In genomic region chr11:71094296-71095077, GRCh38 we compare ENCODE assay signal across 30 cellular contexts.
"Had no signal": no experiment of that assay in that cellular context is flagged by ENCODE, and none has a peak within 500 bp of the region (broad histone marks: within the 10 kb centered on the region; RNA-seq: fewer than 3 reads in every experiment).

No MANE protein-coding gene starts in this region.

- H3K36me3 ChIP-seq: neural progenitor cell, neutrophil, ovary, spleen, suprapubic skin, tibial nerve, vagina had no signal

- H3K27ac ChIP-seq: neural progenitor cell, neutrophil, ovary, parathyroid adenoma, psoas muscle, skin epidermis, spleen, suprapubic skin, testis, tibial nerve, upper lobe of left lung, vagina had no signal

- H3K4me2 ChIP-seq: neural progenitor cell, smooth muscle cell had no signal

- H3K9me3 ChIP-seq: neutrophil, ovary, psoas muscle, spleen, suprapubic skin, testis, tibial nerve, upper lobe of left lung, vagina had no signal

- H3K4me1 Mint-ChIP-seq: naive thymus-derived CD4-positive, alpha-beta T cell; nephron; neural progenitor cell; stimulated activated memory B cell treated with anti-CD40 and anti-IgM and Interleukin-4, amounts not matched to agents 10 μg/mL and 1 μg/mL and 100 μg/mL, for 72 hours; stimulated activated naive CD8-positive, alpha-beta T cell treated with anti-CD3 and anti-CD28 coated beads, Interleukin-15, amount 100 ng/mL, for 72 hours had no signal

- H3K4me1 ChIP-seq: neural progenitor cell, parathyroid adenoma, psoas muscle, spleen, suprapubic skin, testis, tibial nerve, upper lobe of left lung, vagina had no signal

- H3K27me3 ChIP-seq: neural progenitor cell, neutrophil, ovary, suprapubic skin, testis, tibial nerve, upper lobe of left lung, vagina had no signal

- H3K9me3 Mint-ChIP-seq: nephron; stimulated activated memory B cell treated with anti-CD40 and anti-IgM and Interleukin-4, amounts not matched to agents 10 μg/mL and 1 μg/mL and 100 μg/mL, for 72 hours; stimulated activated naive CD8-positive, alpha-beta T cell treated with anti-CD3 and anti-CD28 coated beads, Interleukin-15, amount 100 ng/mL, for 72 hours had no signal

- H3K36me3 Mint-ChIP-seq: naive thymus-derived CD4-positive, alpha-beta T cell; neural progenitor cell; stimulated activated memory B cell treated with anti-CD40 and anti-IgM and Interleukin-4, amounts not matched to agents 10 μg/mL and 1 μg/mL and 100 μg/mL, for 72 hours had no signal

- H3K79me2 ChIP-seq: parathyroid adenoma had no signal

- H3K27me3 Mint-ChIP-seq: progenitor cell of endocrine pancreas had no signal

- DNase-seq: naive thymus-derived CD4-positive, alpha-beta T cell; nucleus accumbens; ovary; psoas muscle; right cardiac atrium; spleen; stimulated activated CD4-positive, alpha-beta T cell treated with anti-CD3 and anti-CD28 coated beads, Interleukin-12 subunit alpha, Interleukin-12 subunit beta, amount 100 ng/mL, for 4 hours; stimulated activated CD4-positive, alpha-beta T cell treated with anti-CD3 and anti-CD28 coated beads, Interleukin-1b, Interleukin-23, amount 100 ng/mL, for 48 hours; stimulated activated CD4-positive, alpha-beta T cell treated with anti-CD3 and anti-CD28 coated beads, Interleukin-4, amount 100 ng/mL, for 1 hour; stimulated activated CD4-positive, alpha-beta T cell treated with anti-CD3 and anti-CD28 coated beads, Interleukin-4, amount 100 ng/mL, for 4 hours; stimulated activated CD8-positive, alpha-beta memory T cell treated with anti-CD3 and anti-CD28 coated beads, Interleukin-4, amount 100 ng/mL, for 48 hours; stimulated activated naive CD4-positive, alpha-beta T cell; stimulated activated naive CD8-positive, alpha-beta T cell treated with anti-CD3 and anti-CD28 coated beads, Interleukin-15, amount 100 ng/mL, for 72 hours; stimulated activated naive CD8-positive, alpha-beta T cell treated with anti-CD3 and anti-CD28 coated beads, Interleukin-15, Interleukin-2, amounts not matched to agents 100 U/mL and 50 U/mL, for 24 hours; substantia nigra; testis; trophoblast cell; upper lobe of left lung had no signal

- H2AFZ ChIP-seq: neural progenitor cell, parathyroid adenoma had no signal

- ATAC-seq: naive thymus-derived CD4-positive, alpha-beta T cell; psoas muscle; right cardiac atrium; sciatic nerve; stimulated activated memory B cell treated with anti-CD40 and anti-IgM and Interleukin-4, amounts not matched to agents 10 μg/mL and 1 μg/mL and 100 μg/mL, for 72 hours; stimulated activated naive CD8-positive, alpha-beta T cell treated with anti-CD3 and anti-CD28 coated beads, Interleukin-15, amount 100 ng/mL, for 72 hours; stimulated activated naive CD8-positive, alpha-beta T cell treated with anti-CD3 and anti-CD28 coated beads, Interleukin-15, Interleukin-2, amounts not matched to agents 100 U/mL and 50 U/mL, for 24 hours had no signal

- H3K4me3 Mint-ChIP-seq: naive thymus-derived CD4-positive, alpha-beta T cell; nephron; neural progenitor cell; stimulated activated memory B cell treated with anti-CD40 and anti-IgM and Interleukin-4, amounts not matched to agents 10 μg/mL and 1 μg/mL and 100 μg/mL, for 72 hours; stimulated activated naive CD8-positive, alpha-beta T cell treated with anti-CD3 and anti-CD28 coated beads, Interleukin-15, amount 100 ng/mL, for 72 hours had no signal

- H3K4me3 ChIP-seq: neural progenitor cell, ovary, psoas muscle, skin epidermis, smooth muscle cell, spleen, suprapubic skin, testis, tibial nerve, upper lobe of left lung, vagina had no signal

- H3K27ac Mint-ChIP-seq: naive thymus-derived CD4-positive, alpha-beta T cell; nephron; neural progenitor cell; progenitor cell of endocrine pancreas; stimulated activated memory B cell treated with anti-CD40 and anti-IgM and Interleukin-4, amounts not matched to agents 10 μg/mL and 1 μg/mL and 100 μg/mL, for 72 hours; stimulated activated naive CD8-positive, alpha-beta T cell treated with anti-CD3 and anti-CD28 coated beads, Interleukin-15, amount 100 ng/mL, for 72 hours had no signal
